Comparison of ENCODE assay signal across 1 cellular context in the genomic region with DNA sequence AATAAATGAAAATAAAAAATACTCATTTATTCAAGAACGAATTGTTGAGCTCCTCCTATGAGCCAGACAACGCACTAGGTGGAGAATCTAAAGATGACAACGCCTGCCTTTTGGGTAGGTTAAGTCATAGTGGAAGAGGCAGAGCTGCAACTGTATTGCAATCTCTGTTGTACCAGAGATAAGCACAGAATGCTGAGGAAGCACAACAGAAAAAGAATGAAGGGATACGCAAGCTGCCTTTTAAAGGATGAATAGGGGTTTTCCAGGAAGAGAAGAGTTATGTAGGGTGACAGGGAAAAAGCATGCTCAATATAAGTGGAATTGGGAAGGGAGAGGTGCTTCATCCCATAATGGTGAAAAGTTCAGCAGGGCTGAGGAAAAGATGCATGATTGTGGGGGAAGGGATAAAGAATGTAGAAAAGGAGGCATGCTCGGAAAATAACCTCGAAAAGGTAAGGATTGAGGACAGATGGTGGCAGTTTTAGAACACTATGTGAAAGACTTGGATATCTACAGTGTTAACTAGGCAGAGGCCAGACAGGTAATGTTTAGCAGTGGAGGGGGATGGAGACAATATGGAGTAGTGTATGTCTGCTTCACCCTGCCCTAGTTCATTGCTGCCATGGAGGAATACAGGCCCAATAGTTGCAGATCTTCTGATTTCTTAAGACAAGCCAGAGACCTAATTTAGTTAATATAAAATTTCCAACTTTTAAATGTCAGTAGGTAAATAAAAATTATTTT.
TF ChIP-seq lines count a peak whose summit lies in the region.

No MANE protein-coding gene starts in this region.

TF ChIP-seq in H1, 55 proteins besides CTCF, POLR2A, EP300 and RAD21:
- TF ChIP-seq NRF1 (IDR thresholded peaks at IDR 0.05; ENCODE audit: low read depth, low read length) (no peak), SP1 (IDR thresholded peaks at IDR 0.05; ENCODE audit: low read depth, low read length) (no peak), CHD2 (IDR thresholded peaks at IDR 0.05; ENCODE audit: low read length) (no peak), SIN3A (conservative IDR thresholded peaks at IDR 0.05 in 1 of 2, IDR thresholded peaks at IDR 0.05 in 1 of 2; ENCODE audit: low read depth in 1 of 2, low read length in 2 of 2) (no peak), CHD1 (IDR thresholded peaks at IDR 0.05; ENCODE audit: low read depth, low read length) (no peak), JUN (IDR thresholded peaks at IDR 0.05; ENCODE audit: low read depth, low read length) (no peak), SUZ12 (IDR thresholded peaks at IDR 0.05; ENCODE audit: low read length) (no peak), FOSL1 (IDR thresholded peaks at IDR 0.05; ENCODE audit: insufficient read depth, low read depth, low read length) (no peak), BRCA1 (IDR thresholded peaks at IDR 0.05; ENCODE audit: low read depth, low read length) (no peak), KDM4A (IDR thresholded peaks at IDR 0.05; ENCODE audit: low read depth, low read length, severe bottlenecking) (no peak), SIRT6 (IDR thresholded peaks at IDR 0.05; ENCODE audit: low read length) (no peak), CREB1 (IDR thresholded peaks at IDR 0.05) (no peak), RBBP5 (IDR thresholded peaks at IDR 0.05; ENCODE audit: borderline replicate concordance, low read depth, low read length) (no peak), TEAD4 (IDR thresholded peaks at IDR 0.05; ENCODE audit: low read depth, low read length) (no peak), CBX8 (IDR thresholded peaks at IDR 0.05; ENCODE audit: borderline replicate concordance, low read depth, low read length) (no peak), CBX5 (IDR thresholded peaks at IDR 0.05; ENCODE audit: low read depth, low read length) (no peak), RFX5 (IDR thresholded peaks at IDR 0.05; ENCODE audit: borderline replicate concordance, low read depth, low read length) (no peak)
- TF ChIP-seq, protein P1, sequence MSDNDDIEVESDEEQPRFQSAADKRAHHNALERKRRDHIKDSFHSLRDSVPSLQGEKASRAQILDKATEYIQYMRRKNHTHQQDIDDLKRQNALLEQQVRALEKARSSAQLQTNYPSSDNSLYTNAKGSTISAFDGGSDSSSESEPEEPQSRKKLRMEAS (IDR thresholded peaks at IDR 0.05), result no peak
- TF ChIP-seq, protein P2, sequence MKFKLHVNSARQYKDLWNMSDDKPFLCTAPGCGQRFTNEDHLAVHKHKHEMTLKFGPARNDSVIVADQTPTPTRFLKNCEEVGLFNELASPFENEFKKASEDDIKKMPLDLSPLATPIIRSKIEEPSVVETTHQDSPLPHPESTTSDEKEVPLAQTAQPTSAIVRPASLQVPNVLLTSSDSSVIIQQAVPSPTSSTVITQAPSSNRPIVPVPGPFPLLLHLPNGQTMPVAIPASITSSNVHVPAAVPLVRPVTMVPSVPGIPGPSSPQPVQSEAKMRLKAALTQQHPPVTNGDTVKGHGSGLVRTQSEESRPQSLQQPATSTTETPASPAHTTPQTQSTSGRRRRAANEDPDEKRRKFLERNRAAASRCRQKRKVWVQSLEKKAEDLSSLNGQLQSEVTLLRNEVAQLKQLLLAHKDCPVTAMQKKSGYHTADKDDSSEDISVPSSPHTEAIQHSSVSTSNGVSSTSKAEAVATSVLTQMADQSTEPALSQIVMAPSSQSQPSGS (IDR thresholded peaks at IDR 0.05; ENCODE audit: low read length), result no peak
TF ChIP-seq in H1: peak in this region for 0.
